Comparison of ENCODE assay signal across 11 cellular contexts in genomic region chr4:128528793-128529553, GRCh38.
A peak's percentile ranks its signal among the peaks of the same experiment; 100 is the strongest.
DNase-seq lines count a peak whose midpoint lies in the region; ATAC-seq, FAIRE-seq and TF ChIP-seq lines count a peak whose summit lies in the region.
"Had no signal": no experiment of that assay in that cellular context is flagged by ENCODE, and none has a peak within 500 bp of the region (broad histone marks: within the 10 kb centered on the region; RNA-seq: fewer than 3 reads in every experiment).

No MANE protein-coding gene starts in this region.

- DNase-seq in AG20443 (ENCODE audit: low spot score): peak; percentile 89
- peak; percentile 99 for DNase-seq in RCC 7860 (ENCODE audit: low spot score)
- peak; percentile 97 for DNase-seq in fibroblast of peridontal ligament (ENCODE audit: extremely low read depth)
- DNase-seq in neural progenitor cell (ENCODE audit: low spot score): peak; percentile 64
- DNase-seq in stimulated activated effector memory CD8-positive, alpha-beta T cell treated with anti-CD3 and anti-CD28 coated beads, Interleukin-12 subunit alpha, Interleukin-12 subunit beta, amount 100 ng/mL, for 72 hours (ENCODE audit: low spot score in 2 of 2): no peak
- no peak for DNase-seq in activated T-cell treated with anti-CD3 and anti-CD28 coated beads, Interleukin-2, amount 50 U/mL, for 48 hours
- DNase-seq in stimulated activated CD4-positive, alpha-beta T cell treated with anti-CD3 and anti-CD28 coated beads, Interleukin-4, amount 100 ng/mL, for 4 hours: no peak
- DNase-seq in HAP-1 (ENCODE audit: low spot score in 2 of 2): no peak
- DNase-seq: DND-41, right lobe of liver had no signal

- no peak for ATAC-seq in stimulated activated effector memory CD8-positive, alpha-beta T cell treated with anti-CD3 and anti-CD28 coated beads, Interleukin-12 subunit alpha, Interleukin-12 subunit beta, amount 100 ng/mL, for 72 hours

- H3K79me2 ChIP-seq in neural progenitor cell (ENCODE audit: low read depth): no peaks in the 10 kb centered on the region

- H3K27ac Mint-ChIP-seq in neural progenitor cell: peak overlapping the region; percentile 26
- H3K27ac Mint-ChIP-seq in stimulated activated effector memory CD8-positive, alpha-beta T cell treated with anti-CD3 and anti-CD28 coated beads, Interleukin-12 subunit alpha, Interleukin-12 subunit beta, amount 100 ng/mL, for 72 hours: no peak overlapping the region
- H3K27ac Mint-ChIP-seq: activated naive CD8-positive, alpha-beta T cell had no signal

- peaks cover 6% of the 10 kb centered on the region for H3K27me3 Mint-ChIP-seq in neural progenitor cell (ENCODE audit: insufficient read depth, low read depth)

- H3K4me1 ChIP-seq in neural progenitor cell (peaks cover 16% of the 10 kb centered on the region), HAP-1 (no peaks in the 10 kb centered on the region)

- no peak overlapping the region for H3K9ac ChIP-seq in neural progenitor cell

- peak; percentile 98 for FAIRE-seq in RCC 7860 (lab: Jason Lieb, UNC)

- peak overlapping the region; percentile 0 for H3K4me2 ChIP-seq in neural progenitor cell

- in situ Hi-C loops in HAP-1 (cut with MboI; ENCODE audit: low sequenced_read_pairs): no loop called here

- peaks cover 3% of the 10 kb centered on the region for H3K9me3 Mint-ChIP-seq in neural progenitor cell
- H3K9me3 Mint-ChIP-seq in stimulated activated effector memory CD8-positive, alpha-beta T cell treated with anti-CD3 and anti-CD28 coated beads, Interleukin-12 subunit alpha, Interleukin-12 subunit beta, amount 100 ng/mL, for 72 hours: no peaks in the 10 kb centered on the region

- H3K9me3 ChIP-seq in neural progenitor cell (ENCODE audit: low read depth): no peaks in the 10 kb centered on the region
- no peaks in the 10 kb centered on the region for H3K9me3 ChIP-seq in HAP-1
- H3K9me3 ChIP-seq: right lobe of liver had no signal

- no peaks in the 10 kb centered on the region for H4K20me1 ChIP-seq in neural progenitor cell (ENCODE audit: low read depth)

- no peak overlapping the region for H3K4me3 Mint-ChIP-seq in neural progenitor cell
- no peak overlapping the region for H3K4me3 Mint-ChIP-seq in stimulated activated effector memory CD8-positive, alpha-beta T cell treated with anti-CD3 and anti-CD28 coated beads, Interleukin-12 subunit alpha, Interleukin-12 subunit beta, amount 100 ng/mL, for 72 hours
- H3K4me3 Mint-ChIP-seq: activated naive CD8-positive, alpha-beta T cell had no signal

- no peak for TF ChIP-seq CTCF in neural progenitor cell (IDR thresholded peaks at IDR 0.05)

- H3K36me3 Mint-ChIP-seq in neural progenitor cell: no peaks in the 10 kb centered on the region
- no peaks in the 10 kb centered on the region for H3K36me3 Mint-ChIP-seq in stimulated activated effector memory CD8-positive, alpha-beta T cell treated with anti-CD3 and anti-CD28 coated beads, Interleukin-12 subunit alpha, Interleukin-12 subunit beta, amount 100 ng/mL, for 72 hours
- H3K36me3 Mint-ChIP-seq: activated naive CD8-positive, alpha-beta T cell had no signal

- H3K4me3 ChIP-seq in neural progenitor cell (no peak overlapping the region), HAP-1 (no peak overlapping the region)
- H3K4me3 ChIP-seq: right lobe of liver had no signal

- no peak overlapping the region for H3K27ac ChIP-seq in neural progenitor cell
- H3K27ac ChIP-seq: right lobe of liver had no signal

- peaks cover 5% of the 10 kb centered on the region for H3K4me1 Mint-ChIP-seq in neural progenitor cell
- H3K4me1 Mint-ChIP-seq in stimulated activated effector memory CD8-positive, alpha-beta T cell treated with anti-CD3 and anti-CD28 coated beads, Interleukin-12 subunit alpha, Interleukin-12 subunit beta, amount 100 ng/mL, for 72 hours: peaks cover 6% of the 10 kb centered on the region

- no peaks in the 10 kb centered on the region for H3K27me3 ChIP-seq in neural progenitor cell
- no peaks in the 10 kb centered on the region for H3K27me3 ChIP-seq in HAP-1 (ENCODE audit: low read depth)
- H3K27me3 ChIP-seq: right lobe of liver had no signal

- H3F3A ChIP-seq in neural progenitor cell (ENCODE audit: low read depth): no peaks in the 10 kb centered on the region

- H3K36me3 ChIP-seq in neural progenitor cell (no peaks in the 10 kb centered on the region), HAP-1 (replicated peaks) (no peaks in the 10 kb centered on the region)
- H3K36me3 ChIP-seq: right lobe of liver had no signal

- H2AFZ ChIP-seq in neural progenitor cell (replicated peaks): no peak overlapping the region

Comparison
In these comparisons a context has a peak if more than half of its experiments do, and no peak if none do; other contexts are left out.
1. DNase-seq: peak in AG20443 (single experiment), RCC 7860 (single experiment), fibroblast of peridontal ligament (single experiment) and neural progenitor cell (single experiment); none in stimulated activated effector memory CD8-positive, alpha-beta T cell treated with anti-CD3 and anti-CD28 coated beads, Interleukin-12 subunit alpha, Interleukin-12 subunit beta, amount 100 ng/mL, for 72 hours (0 of 2), activated T-cell treated with anti-CD3 and anti-CD28 coated beads, Interleukin-2, amount 50 U/mL, for 48 hours (0 of 2), stimulated activated CD4-positive, alpha-beta T cell treated with anti-CD3 and anti-CD28 coated beads, Interleukin-4, amount 100 ng/mL, for 4 hours (0 of 2) and HAP-1 (0 of 2).